In genomic region chr6:151374024-151374423, GRCh38 we compare ENCODE assay signal across 12 cellular contexts. TPM values are rescaled to one million over a fixed set of nuclear protein-coding genes. Genes with fewer than 3 reads are reported as not detected.
A peak's percentile ranks its signal among the peaks of the same experiment; 100 is the strongest.
DNase-seq lines count a peak whose midpoint lies in the region; ATAC-seq, FAIRE-seq and TF ChIP-seq lines count a peak whose summit lies in the region.
"Had no signal": no experiment of that assay in that cellular context is flagged by ENCODE, and none has a peak within 500 bp of the region (broad histone marks: within the 10 kb centered on the region; RNA-seq: fewer than 3 reads in every experiment).

No MANE protein-coding gene starts in this region.

- POLR2A ChIA-PET in CD4-positive, alpha-beta memory T cell (lab: Charles Lee; ENCODE audit: partially characterized antibody): interaction anchor here (0.7 to 11.4 kb wide), 7 partner anchors 11 to 368 kb away, joined by 3 to 172 read pairs (median 6); partner anchors contain the start of genes RMND1 and ZBTB2

- H3K4me3 Mint-ChIP-seq in CD4-positive, alpha-beta memory T cell: peak overlapping the region; percentile 41 to 83 (median 76)
- peak overlapping the region; percentile 20 for H3K4me3 Mint-ChIP-seq in astrocyte (ENCODE audit: unreplicated experiment)

- DNase-seq in CD4-positive, alpha-beta memory T cell: peak in 1 of 5 donors; percentile 48
- peak; percentile 51 for DNase-seq in MV-4-11 (lab: John Stamatoyannopoulos, UW)
- no peak for DNase-seq in astrocyte (ENCODE audit: low read depth)
- no peak for DNase-seq in lower lobe of right lung
- no peak for DNase-seq in NCI-H128 (lab: John Stamatoyannopoulos, UW; ENCODE audit: unreplicated experiment)
- no peak for DNase-seq in H54 (ENCODE audit: insufficient read length, low spot score)
- DNase-seq: activated CD4-positive, alpha-beta T cell treated with anti-CD3 and anti-CD28 coated beads for 48 hours; NCI-H82; stimulated activated CD4-positive, alpha-beta T cell treated with anti-CD3 and anti-CD28 coated beads, Interleukin-1b, Interleukin-23, amount 100 ng/mL, for 48 hours had no signal

- H3K9me3 Mint-ChIP-seq in CD4-positive, alpha-beta memory T cell: peaks cover 0 to under 1% (median 0%) of the 10 kb centered on the region in 8 donors
- no peaks in the 10 kb centered on the region for H3K9me3 Mint-ChIP-seq in astrocyte (ENCODE audit: unreplicated experiment)

- peak; percentile 65 to 68 for ATAC-seq in lower lobe of right lung
- ATAC-seq in HG02885 (IDR thresholded peaks at IDR 0.05; ENCODE audit: poor library complexity, unreplicated experiment): no peak
- ATAC-seq in GM18867 (IDR thresholded peaks at IDR 0.05; ENCODE audit: unreplicated experiment): no peak

- peaks cover 57 to 79% (median 65%) of the 10 kb centered on the region in 4 donors for H3K4me1 Mint-ChIP-seq in CD4-positive, alpha-beta memory T cell
- H3K4me1 Mint-ChIP-seq in astrocyte (ENCODE audit: low read depth, unreplicated experiment): peaks cover 31% of the 10 kb centered on the region

- peaks cover 72% of the 10 kb centered on the region for H3K4me1 ChIP-seq in CD4-positive, alpha-beta memory T cell (ENCODE audit: insufficient read depth, low read length)
- peaks cover 13% of the 10 kb centered on the region for H3K4me1 ChIP-seq in astrocyte (ENCODE audit: insufficient read depth, low read length)
- peaks cover 23% of the 10 kb centered on the region for H3K4me1 ChIP-seq in lower lobe of right lung

- peaks cover 22 to 34% of the 10 kb centered on the region in 2 donors for H3K36me3 Mint-ChIP-seq in CD4-positive, alpha-beta memory T cell
- H3K36me3 Mint-ChIP-seq in astrocyte (ENCODE audit: low read depth, unreplicated experiment): peaks cover 7% of the 10 kb centered on the region

- no peaks in the 10 kb centered on the region for H3K27me3 ChIP-seq in CD4-positive, alpha-beta memory T cell (ENCODE audit: insufficient read depth, low read length)
- no peaks in the 10 kb centered on the region for H3K27me3 ChIP-seq in astrocyte (ENCODE audit: insufficient read depth, low read length)
- H3K27me3 ChIP-seq in lower lobe of right lung (ENCODE audit: low read depth): no peaks in the 10 kb centered on the region

- FAIRE-seq in astrocyte (lab: Jason Lieb, UNC) (no peak), H54 (lab: Jason Lieb, UNC) (no peak)

- H3K27ac Mint-ChIP-seq in CD4-positive, alpha-beta memory T cell: peak overlapping the region; percentile 83 to 96 (median 89)
- peak overlapping the region; percentile 58 for H3K27ac Mint-ChIP-seq in astrocyte (ENCODE audit: unreplicated experiment)

- CTCF ChIA-PET in CD4-positive, alpha-beta memory T cell (lab: Charles Lee; ENCODE audit: partially characterized antibody): interaction anchor here (1.0 to 3.2 kb wide), 7 partner anchors 9 to 359 kb away, joined by 3 to 8 read pairs (median 4); no protein-coding TSS in a partner anchor

- H2AFZ ChIP-seq in astrocyte (ENCODE audit: low read depth, low read length): no peak overlapping the region

- H3K36me3 ChIP-seq in CD4-positive, alpha-beta memory T cell (ENCODE audit: insufficient read depth, low read length): peaks cover 10% of the 10 kb centered on the region
- H3K36me3 ChIP-seq in astrocyte (ENCODE audit: insufficient read depth, low read length) (no peaks in the 10 kb centered on the region), lower lobe of right lung (peaks cover 38% of the 10 kb centered on the region)

- H3K79me2 ChIP-seq in astrocyte (ENCODE audit: insufficient read depth, low read length): peaks cover 57% of the 10 kb centered on the region

- no peaks in the 10 kb centered on the region for H3K27me3 Mint-ChIP-seq in CD4-positive, alpha-beta memory T cell
- no peaks in the 10 kb centered on the region for H3K27me3 Mint-ChIP-seq in astrocyte (ENCODE audit: low read depth, unreplicated experiment)

- no peak for TF ChIP-seq POLR2A in H54 (IDR thresholded peaks at IDR 0.05; ENCODE audit: low read depth, low read length)

- no peaks in the 10 kb centered on the region for H3K9me3 ChIP-seq in CD4-positive, alpha-beta memory T cell (ENCODE audit: control insufficient read depth in 1 of 2, low read length in 2 of 2)
- H3K9me3 ChIP-seq in astrocyte (ENCODE audit: insufficient read depth, low read depth, low read length) (no peaks in the 10 kb centered on the region), lower lobe of right lung (no peaks in the 10 kb centered on the region)

- H3K27ac ChIP-seq in CD4-positive, alpha-beta memory T cell (ENCODE audit: low read depth, low read length): peak overlapping the region; percentile 60
- H3K27ac ChIP-seq in astrocyte (ENCODE audit: low read depth, low read length) (no peak overlapping the region), lower lobe of right lung (no peak overlapping the region)

- H4K20me1 ChIP-seq in astrocyte (ENCODE audit: insufficient read depth, low read length): peaks cover 8% of the 10 kb centered on the region

- no peak overlapping the region for H3K9ac ChIP-seq in astrocyte (ENCODE audit: low read length)

- intact Hi-C loops in CD4-positive, alpha-beta memory T cell (cut with micrococcal nuclease): loop anchor here (2.0 kb wide), 1 partner anchor 17 kb away; the partner anchor contains the start of gene ZBTB2
- intact Hi-C loops in lower lobe of right lung (cut with DNase I): no loop called here

- H3K4me3 ChIP-seq in CD4-positive, alpha-beta memory T cell (ENCODE audit: low read length in 2 of 2): no peak overlapping the region
- no peak overlapping the region for H3K4me3 ChIP-seq in astrocyte (ENCODE audit: insufficient read depth, low read depth, low read length)
- no peak overlapping the region for H3K4me3 ChIP-seq in lower lobe of right lung
- H3K4me3 ChIP-seq: coronary artery had no signal

- TF ChIP-seq CTCF in astrocyte (IDR thresholded peaks at IDR 0.05; ENCODE audit: insufficient read depth, low read depth, low read length) (no peak), lower lobe of right lung (IDR thresholded peaks at IDR 0.05) (no peak)

- peak overlapping the region; percentile 70 for H3K4me2 ChIP-seq in astrocyte (ENCODE audit: low read length)

RNA-seq across cellular contexts. Expression of gene ZBTB2, which starts 17.3 kb away (rescaled TPM):
- total RNA-seq in CD4-positive, alpha-beta memory T cell: 10 to 100 TPM; 27.9 to 29.5 TPM
- polyA plus RNA-seq in CD4-positive, alpha-beta memory T cell: 10 to 100 TPM; 19.6 to 25.5 TPM
- total RNA-seq in astrocyte: 19.3 and 20.8 TPM in 2 replicates
- total RNA-seq in lower lobe of right lung: 10.3 TPM

Comparison
In these comparisons a context has a peak if more than half of its experiments do, and no peak if none do; other contexts are left out.
1. ATAC-seq: peak in lower lobe of right lung (2 of 2); none in HG02885 (single experiment) and GM18867 (single experiment).